ENCODE assay signal across 15 cellular contexts in genomic region chr6:165647041-165647440, GRCh38. TPM values are rescaled to one million over a fixed set of nuclear protein-coding genes. Genes with fewer than 3 reads are reported as not detected.
"Had no signal": no experiment of that assay in that cellular context is flagged by ENCODE, and none has a peak within 500 bp of the region (broad histone marks: within the 10 kb centered on the region; RNA-seq: fewer than 3 reads in every experiment).

No MANE protein-coding gene starts in this region.

- H3K4me1 ChIP-seq: left lung, testis, upper lobe of right lung had no signal

- H3K4me3 ChIP-seq: dorsolateral prefrontal cortex, left lung, testis, upper lobe of right lung had no signal

- H3K27ac ChIP-seq: left lung, testis, upper lobe of right lung had no signal

- H3K27me3 Mint-ChIP-seq: activated naive CD8-positive, alpha-beta T cell; stimulated activated naive CD8-positive, alpha-beta T cell treated with anti-CD3 and anti-CD28 coated beads, Interleukin-15, Interleukin-2, amounts not matched to agents 100 ng/mL and 50 ng/mL, for 24 hours had no signal

- H3K9me3 ChIP-seq: left lung, testis, upper lobe of right lung had no signal

- DNase-seq: activated effector memory CD4-positive, alpha-beta T cell treated with Interleukin-2 at 50 U/mL for 16 hours; activated T-cell treated with anti-CD3 and anti-CD28 coated beads, Interleukin-2, amount 50 U/mL, for 1 hour; dorsolateral prefrontal cortex; foreskin melanocyte; islet precursor cell; left lung; stimulated activated CD4-positive, alpha-beta T cell treated with anti-CD3 and anti-CD28 coated beads, Interleukin-15, amount 100 ng/mL, for 24 hours; stimulated activated CD4-positive, alpha-beta T cell treated with anti-CD3 and anti-CD28 coated beads, Interleukin-4, amount 100 ng/mL, for 24 hours; testis; upper lobe of right lung had no signal

- H3K4me1 Mint-ChIP-seq: memory B cell had no signal

- H3K36me3 ChIP-seq: left lung, upper lobe of right lung had no signal

- H3K27me3 ChIP-seq: left lung, testis, upper lobe of right lung had no signal

- H3K4me3 Mint-ChIP-seq: activated naive CD8-positive, alpha-beta T cell; memory B cell; natural killer cell treated with Interleukin-12 subunit alpha and Interleukin-12 subunit beta and Interleukin-15 and Interleukin-18, amount 100 ng/mL, for 72 hours; stimulated activated naive CD8-positive, alpha-beta T cell treated with anti-CD3 and anti-CD28 coated beads, Interleukin-15, Interleukin-2, amounts not matched to agents 100 ng/mL and 50 ng/mL, for 24 hours had no signal

- ATAC-seq: left lung; natural killer cell treated with Interleukin-12 subunit alpha and Interleukin-12 subunit beta and Interleukin-15 and Interleukin-18, amount 100 ng/mL, for 72 hours; upper lobe of right lung had no signal

- H3K9me3 Mint-ChIP-seq: natural killer cell treated with Interleukin-12 subunit alpha and Interleukin-12 subunit beta and Interleukin-15 and Interleukin-18, amount 100 ng/mL, for 72 hours; stimulated activated naive CD8-positive, alpha-beta T cell treated with anti-CD3 and anti-CD28 coated beads, Interleukin-15, Interleukin-2, amounts not matched to agents 100 ng/mL and 50 ng/mL, for 24 hours had no signal

- H3K27ac Mint-ChIP-seq: activated naive CD8-positive, alpha-beta T cell; memory B cell; natural killer cell treated with Interleukin-12 subunit alpha and Interleukin-12 subunit beta and Interleukin-15 and Interleukin-18, amount 100 ng/mL, for 72 hours; stimulated activated naive CD8-positive, alpha-beta T cell treated with anti-CD3 and anti-CD28 coated beads, Interleukin-15, Interleukin-2, amounts not matched to agents 100 ng/mL and 50 ng/mL, for 24 hours had no signal

- H3K36me3 Mint-ChIP-seq: activated naive CD8-positive, alpha-beta T cell; memory B cell; natural killer cell treated with Interleukin-12 subunit alpha and Interleukin-12 subunit beta and Interleukin-15 and Interleukin-18, amount 100 ng/mL, for 72 hours had no signal

RNA-seq across cellular contexts. Expression of gene PDE10A, which starts 16.0 kb away (rescaled TPM):
- total RNA-seq: natural killer cell treated with Interleukin-12 subunit alpha and Interleukin-12 subunit beta and Interleukin-15 and Interleukin-18, amount 100 ng/mL, for 72 hours; T-helper 2 cell treated with Interferon-gamma antibody and Interleukin-4, amounts not matched to agents 100 ng/mL and 5 ng/mL, for 36 hours had no signal
